33 cellular contexts compared by ENCODE assay signal in the genomic region with DNA sequence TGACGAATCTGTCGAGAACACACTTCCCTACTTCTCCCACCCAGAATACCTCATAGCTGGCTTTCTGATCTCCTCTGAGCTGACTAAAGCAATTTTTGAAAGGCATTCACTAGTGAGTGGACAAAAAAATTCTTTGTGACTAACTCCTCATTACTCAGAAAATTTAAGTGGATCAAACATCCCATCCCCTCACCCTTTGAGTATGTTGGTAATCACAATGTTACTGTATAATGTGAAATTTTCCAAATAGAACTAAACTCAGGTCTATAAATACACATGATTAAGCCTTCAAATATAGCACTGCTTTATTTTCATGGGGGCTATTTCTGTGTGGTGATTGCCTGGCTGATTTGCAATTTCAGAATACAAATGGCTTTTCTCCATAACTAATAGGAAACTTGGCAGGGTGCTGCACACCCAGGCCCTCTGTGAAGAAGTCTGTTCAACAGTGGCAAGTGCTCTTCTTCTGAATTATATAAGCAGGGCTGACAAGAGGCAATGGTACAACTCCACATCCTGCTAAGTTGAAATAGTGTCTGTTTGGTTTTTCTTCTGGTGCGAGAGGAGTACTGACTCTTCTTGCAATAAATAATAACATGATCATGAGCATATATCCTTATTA. TPM values are rescaled to one million over a fixed set of nuclear protein-coding genes. Genes with fewer than 3 reads are reported as not detected.
A peak's percentile ranks its signal among the peaks of the same experiment; 100 is the strongest.
DNase-seq lines count a peak whose midpoint lies in the region; ATAC-seq, FAIRE-seq and TF ChIP-seq lines count a peak whose summit lies in the region.
"Had no signal": no experiment of that assay in that cellular context is flagged by ENCODE, and none has a peak within 500 bp of the region (broad histone marks: within the 10 kb centered on the region; RNA-seq: fewer than 3 reads in every experiment).

No MANE protein-coding gene starts in this region.

- H3K4me1 ChIP-seq in astrocyte (ENCODE audit: insufficient read depth, low read length) (peaks cover 4% of the 10 kb centered on the region), psoas muscle (no peaks in the 10 kb centered on the region), testis (no peaks in the 10 kb centered on the region)
- H3K4me1 ChIP-seq: left ventricle myocardium inferior had no signal

- no peaks in the 10 kb centered on the region for H3K36me3 Mint-ChIP-seq in astrocyte (ENCODE audit: low read depth, unreplicated experiment)
- H3K36me3 Mint-ChIP-seq: activated naive CD4-positive, alpha-beta T cell treated with anti-CD3 and anti-CD28 coated beads, Interleukin-2, amount 10 ng/mL, durations not matched to agents 7 days and 5 days; naive thymus-derived CD8-positive, alpha-beta T cell; stimulated activated naive B cell treated with anti-CD40 and anti-IgM and Interleukin-4, amounts not matched to agents 10 μg/mL and 1 μg/mL and 100 μg/mL, for 72 hours had no signal

- intact Hi-C loops in psoas muscle (cut with DNase I) (no loop called here), testis (cut with DNase I; ENCODE audit: low total_unique reads) (no loop called here)

- no peaks in the 10 kb centered on the region for H3K27me3 ChIP-seq in astrocyte (ENCODE audit: insufficient read depth, low read length)
- no peaks in the 10 kb centered on the region for H3K27me3 ChIP-seq in psoas muscle (ENCODE audit: insufficient read depth in 3 of 3, low read length in 2 of 3)
- H3K27me3 ChIP-seq in testis = no peaks in the 10 kb centered on the region
- H3K27me3 ChIP-seq: BE2C, cardiac muscle cell, SJSA1 had no signal

- peaks cover 3% of the 10 kb centered on the region for H3K9me3 Mint-ChIP-seq in astrocyte (ENCODE audit: unreplicated experiment)
- H3K9me3 Mint-ChIP-seq: activated naive CD4-positive, alpha-beta T cell treated with anti-CD3 and anti-CD28 coated beads, Interleukin-2, amount 10 ng/mL, durations not matched to agents 7 days and 5 days; activated T-helper 17 cell treated with anti-CD3 and anti-CD28 coated beads, Interleukin-2, amount 50 U/mL, for 72 hours; naive thymus-derived CD8-positive, alpha-beta T cell had no signal

- peak; percentile 57 for DNase-seq in AG08395 (ENCODE audit: low spot score)
- peak; percentile 54 for DNase-seq in GM03348 (ENCODE audit: low spot score)
- DNase-seq in astrocyte (ENCODE audit: low read depth) = peak; percentile 63
- DNase-seq in psoas muscle = no peak
- no peak for DNase-seq in NCI-H2227 (lab: John Stamatoyannopoulos, UW; ENCODE audit: unreplicated experiment)
- DNase-seq in stimulated activated CD4-positive, alpha-beta T cell treated with anti-CD3 and anti-CD28 coated beads, Interleukin-15, amount 100 ng/mL, for 24 hours = no peak
- DNase-seq in testis = no peak
- DNase-seq: activated CD4-positive, alpha-beta T cell treated with anti-CD3 and anti-CD28 coated beads for 48 hours; activated naive CD4-positive, alpha-beta T cell treated with anti-CD3 and anti-CD28 coated beads, Interleukin-2, amount 10 ng/mL, durations not matched to agents 7 days and 5 days; amniotic stem cell; BE2C; CD8-positive, alpha-beta memory T cell; DMS 273 treated with DMSO at 0.1 percent for 48 hours; effector CD8-positive, alpha-beta T cell; left ventricle myocardium inferior; midbrain; naive thymus-derived CD8-positive, alpha-beta T cell; NCI-H1092; NCI-H1694; NCI-H82; RPMI8226; stimulated activated naive B cell treated with anti-CD40 and anti-IgM and Interleukin-4, amounts not matched to agents 10 μg/mL and 1 μg/mL and 100 μg/mL, for 72 hours had no signal

- H3K9me3 ChIP-seq in astrocyte (ENCODE audit: insufficient read depth, low read depth, low read length) (no peaks in the 10 kb centered on the region), psoas muscle (no peaks in the 10 kb centered on the region), testis (no peaks in the 10 kb centered on the region)
- H3K9me3 ChIP-seq: A549, BE2C, left ventricle myocardium inferior, SJSA1 had no signal

- H3K79me2 ChIP-seq in astrocyte (ENCODE audit: insufficient read depth, low read length) = no peaks in the 10 kb centered on the region

- H3K4me1 Mint-ChIP-seq in astrocyte (ENCODE audit: low read depth, unreplicated experiment) = peaks cover 7% of the 10 kb centered on the region
- H3K4me1 Mint-ChIP-seq: activated naive CD4-positive, alpha-beta T cell treated with anti-CD3 and anti-CD28 coated beads, Interleukin-2, amount 10 ng/mL, durations not matched to agents 7 days and 5 days; activated T-helper 17 cell treated with anti-CD3 and anti-CD28 coated beads, Interleukin-2, amount 50 U/mL, for 72 hours; CD8-positive, alpha-beta memory T cell; naive thymus-derived CD8-positive, alpha-beta T cell; stimulated activated naive B cell treated with anti-CD40 and anti-IgM and Interleukin-4, amounts not matched to agents 10 μg/mL and 1 μg/mL and 100 μg/mL, for 72 hours had no signal

- H3K27ac ChIP-seq in astrocyte (ENCODE audit: low read depth, low read length) (no peak overlapping the region), psoas muscle (no peak overlapping the region), testis (no peak overlapping the region)
- H3K27ac ChIP-seq: A549, cardiac muscle cell, coronary artery, epithelial cell of prostate, left ventricle myocardium inferior, SJSA1 had no signal

- no peak overlapping the region for H3K9ac ChIP-seq in astrocyte (ENCODE audit: low read length)

- no peak for TF ChIP-seq POLR2A in testis (IDR thresholded peaks at IDR 0.05)

- FAIRE-seq in astrocyte (lab: Jason Lieb, UNC) = peak; percentile 52
- FAIRE-seq: A549, GM12891, K562 had no signal

- no peak for TF ChIP-seq CTCF in astrocyte (IDR thresholded peaks at IDR 0.05; ENCODE audit: insufficient read depth, low read depth, low read length)
- TF ChIP-seq CTCF in psoas muscle (IDR thresholded peaks at IDR 0.05) = no peak
- TF ChIP-seq CTCF in testis (IDR thresholded peaks at IDR 0.05) = no peak

- H3K4me2 ChIP-seq in astrocyte (ENCODE audit: low read length) = no peak overlapping the region
- H3K4me2 ChIP-seq: A549 had no signal

- no peak overlapping the region for H3K4me3 Mint-ChIP-seq in astrocyte (ENCODE audit: unreplicated experiment)
- H3K4me3 Mint-ChIP-seq: activated naive CD4-positive, alpha-beta T cell treated with anti-CD3 and anti-CD28 coated beads, Interleukin-2, amount 10 ng/mL, durations not matched to agents 7 days and 5 days; activated T-helper 17 cell treated with anti-CD3 and anti-CD28 coated beads, Interleukin-2, amount 50 U/mL, for 72 hours; CD8-positive, alpha-beta memory T cell; naive thymus-derived CD8-positive, alpha-beta T cell; stimulated activated naive B cell treated with anti-CD40 and anti-IgM and Interleukin-4, amounts not matched to agents 10 μg/mL and 1 μg/mL and 100 μg/mL, for 72 hours had no signal

- H2AFZ ChIP-seq in astrocyte (ENCODE audit: low read depth, low read length) = no peak overlapping the region

- H3K36me3 ChIP-seq in astrocyte (ENCODE audit: insufficient read depth, low read length) (no peaks in the 10 kb centered on the region), psoas muscle (ENCODE audit: insufficient read depth in 1 of 2, low read depth in 1 of 2) (no peaks in the 10 kb centered on the region), testis (ENCODE audit: low read depth, missing control alignments) (no peaks in the 10 kb centered on the region)
- H3K36me3 ChIP-seq: BE2C, cardiac muscle cell, left ventricle myocardium inferior, SJSA1 had no signal

- 73 to 81% (median 81%) methylated on average over 3 of the region's 3 CpGs for WGBS in psoas muscle, 3 donors
- WGBS in testis, 2 donors = 87 to 90% methylated on average over 3 of the region's 3 CpGs

- peak overlapping the region; percentile 44 for H3K27ac Mint-ChIP-seq in astrocyte (ENCODE audit: unreplicated experiment)
- H3K27ac Mint-ChIP-seq: activated naive CD4-positive, alpha-beta T cell treated with anti-CD3 and anti-CD28 coated beads, Interleukin-2, amount 10 ng/mL, durations not matched to agents 7 days and 5 days; activated T-helper 17 cell treated with anti-CD3 and anti-CD28 coated beads, Interleukin-2, amount 50 U/mL, for 72 hours; CD8-positive, alpha-beta memory T cell; naive thymus-derived CD8-positive, alpha-beta T cell; progenitor cell of endocrine pancreas; stimulated activated naive B cell treated with anti-CD40 and anti-IgM and Interleukin-4, amounts not matched to agents 10 μg/mL and 1 μg/mL and 100 μg/mL, for 72 hours had no signal

- H4K20me1 ChIP-seq in astrocyte (ENCODE audit: insufficient read depth, low read length) = no peaks in the 10 kb centered on the region

- ATAC-seq in psoas muscle (peak; percentile 39 to 67 (median 48)), HG02840 (IDR thresholded peaks at IDR 0.05; ENCODE audit: low FRiP score, unreplicated experiment) (no peak)
- ATAC-seq: A549; activated T-helper 17 cell treated with anti-CD3 and anti-CD28 coated beads, Interleukin-2, amount 50 U/mL, for 72 hours; K562; naive thymus-derived CD8-positive, alpha-beta T cell; stimulated activated naive B cell treated with anti-CD40 and anti-IgM and Interleukin-4, amounts not matched to agents 10 μg/mL and 1 μg/mL and 100 μg/mL, for 72 hours had no signal

- no peaks in the 10 kb centered on the region for H3K27me3 Mint-ChIP-seq in astrocyte (ENCODE audit: low read depth, unreplicated experiment)
- H3K27me3 Mint-ChIP-seq: activated naive CD4-positive, alpha-beta T cell treated with anti-CD3 and anti-CD28 coated beads, Interleukin-2, amount 10 ng/mL, durations not matched to agents 7 days and 5 days; naive thymus-derived CD8-positive, alpha-beta T cell; progenitor cell of endocrine pancreas had no signal

- H3K4me3 ChIP-seq in astrocyte (ENCODE audit: insufficient read depth, low read depth, low read length) (no peak overlapping the region), psoas muscle (no peak overlapping the region), testis (no peak overlapping the region)
- H3K4me3 ChIP-seq: A549, cardiac muscle cell, coronary artery, K562, left ventricle myocardium inferior, SJSA1 had no signal

RNA-seq across cellular contexts. Expression of gene ACTC1, which starts 46.0 kb away (rescaled TPM):
- 860 and 942 TPM in 2 replicates for total RNA-seq in astrocyte
- total RNA-seq in psoas muscle = 1,000 to 10,000 TPM in 3 of 4 donors, 100 to 1,000 TPM in 1; 219 to 3,379 (median 1,101) TPM
- polyA plus RNA-seq in psoas muscle = 100 to 1,000 TPM in 1 of 3 donors, 10 to 100 TPM in 2; 33.5 to 644 (median 45.9) TPM
- 1 to 10 TPM in 1 of 2 donors, under 1 TPM in 1; 0.93 to 1.2 TPM for total RNA-seq in testis
- polyA plus RNA-seq in testis (ENCODE audit: insufficient read depth, low read depth, low replicate concordance) = 31.2 TPM
- total RNA-seq: activated T-helper 17 cell treated with anti-CD3 and anti-CD28 coated beads, Interleukin-2, amount 50 U/mL, for 72 hours; CD8-positive, alpha-beta memory T cell; HT1080; naive thymus-derived CD8-positive, alpha-beta T cell had no signal
- polyA plus RNA-seq: CD8-positive, alpha-beta memory T cell; naive thymus-derived CD8-positive, alpha-beta T cell had no signal

Comparison
In these comparisons a context has a peak if more than half of its experiments do, and no peak if none do; other contexts are left out.
1. DNase-seq: peak in AG08395 (single experiment), GM03348 (single experiment) and astrocyte (single experiment); none in psoas muscle (0 of 2), NCI-H2227 (single experiment), stimulated activated CD4-positive, alpha-beta T cell treated with anti-CD3 and anti-CD28 coated beads, Interleukin-15, amount 100 ng/mL, for 24 hours (single experiment) and testis (single experiment).
2. RNA of gene ACTC1, which starts 46.0 kb away (total RNA-seq): 219 to 3,379 TPM in psoas muscle and 860 to 942 TPM in astrocyte; 0.93 to 1.2 TPM in testis; every median in the first group is over 100 times any median in the second.